7 cellular contexts compared by ENCODE assay signal in the genomic region with DNA sequence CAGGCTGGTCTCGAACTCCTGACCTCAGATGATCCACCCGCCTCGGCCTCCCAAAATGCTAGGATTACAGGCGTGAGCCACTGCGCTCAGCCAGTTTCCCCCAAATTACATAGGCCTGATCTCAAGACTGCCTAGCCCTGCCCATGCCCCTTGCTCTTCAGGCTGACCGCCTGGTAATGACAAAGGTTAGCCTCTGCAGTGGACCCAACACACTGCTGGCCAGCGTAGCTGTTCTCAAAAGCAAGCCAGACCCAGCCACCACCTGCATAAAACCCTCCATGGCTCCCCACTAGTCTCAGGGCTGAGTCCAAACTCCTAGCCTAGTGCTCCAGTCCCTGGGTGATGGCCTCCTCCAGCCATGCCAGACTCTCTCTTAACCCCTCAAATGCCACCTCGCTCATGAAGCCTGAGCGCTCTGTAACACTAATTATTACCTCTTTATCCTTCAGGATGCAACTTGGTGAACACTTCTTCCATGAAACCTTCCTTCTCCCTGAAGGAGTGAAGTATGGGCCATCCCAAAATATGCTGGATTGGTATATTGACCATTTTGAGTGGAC. TPM values are rescaled to one million over a fixed set of nuclear protein-coding genes. Genes with fewer than 3 reads are reported as not detected.
DNase-seq lines count a peak whose midpoint lies in the region; ATAC-seq, FAIRE-seq and TF ChIP-seq lines count a peak whose summit lies in the region.

No MANE protein-coding gene starts in this region.

- no peaks in the 10 kb centered on the region for H3K79me2 ChIP-seq in fibroblast of lung (ENCODE audit: control insufficient read depth, insufficient read depth, low read length)

- ATAC-seq in activated B cell treated with CpG ODN at 0.5 μM for 24 hours (ENCODE audit: low read depth) (no peak), HG02852 (IDR thresholded peaks at IDR 0.05; ENCODE audit: unreplicated experiment) (no peak)

- no peaks in the 10 kb centered on the region for H3K9me3 ChIP-seq in HEK293 (ENCODE audit: control insufficient read depth, insufficient read depth, low read depth, low read length)
- H3K9me3 ChIP-seq in fibroblast of lung (ENCODE audit: control insufficient read depth, insufficient read depth, low read depth, low read length) = no peaks in the 10 kb centered on the region
- H3K9me3 ChIP-seq in small intestine (ENCODE audit: control insufficient read depth, low read depth) = no peaks in the 10 kb centered on the region

- no peak for FAIRE-seq in small intestine (lab: Jason Lieb, UNC)

- H3K27ac Mint-ChIP-seq in activated B cell treated with CpG ODN at 0.5 μM for 24 hours = peak overlapping the region; percentile 87

- H3K27me3 ChIP-seq in fibroblast of lung (ENCODE audit: control insufficient read depth, insufficient read depth, low read length) = no peaks in the 10 kb centered on the region
- no peaks in the 10 kb centered on the region for H3K27me3 ChIP-seq in small intestine (ENCODE audit: control insufficient read depth in 2 of 2, insufficient read depth in 2 of 2, low read length in 2 of 2)

- 81 to 94% (median 82%) methylated on average over 6 to 9 of the region's 9 CpGs for WGBS in small intestine, 3 donors

- intact Hi-C loops in activated B cell treated with CpG ODN at 0.5 μM for 24 hours (cut with micrococcal nuclease) = loop anchor here (2.0 to 10.0 kb wide), 4 partner anchors 76 to 1290 kb away; a partner anchor contains a TSS

- peak overlapping the region; percentile 72 for H3K4me3 Mint-ChIP-seq in activated B cell treated with CpG ODN at 0.5 μM for 24 hours

- no peak overlapping the region for H3K9ac ChIP-seq in fibroblast of lung (ENCODE audit: insufficient read depth, low read length)

- H3K9me3 Mint-ChIP-seq in activated B cell treated with CpG ODN at 0.5 μM for 24 hours = no peaks in the 10 kb centered on the region

- H3K36me3 Mint-ChIP-seq in activated B cell treated with CpG ODN at 0.5 μM for 24 hours (ENCODE audit: low read depth) = no peaks in the 10 kb centered on the region

- CTCF ChIA-PET in HEK293 (lab: Yijun Ruan, JAX) = interaction anchor here (0.6 to 6.0 kb wide), 6 partner anchors 11 to 241 kb away, joined by 3 to 56 read pairs (median 4); no protein-coding TSS in a partner anchor
- CTCF ChIA-PET in activated B cell treated with CpG ODN at 0.5 μM for 24 hours (lab: Charles Lee) = interaction anchor here (2.5 kb wide), 1 partner anchor 14 kb away, joined by 6 read pairs; no protein-coding TSS in a partner anchor

- H3K27ac ChIP-seq in HEK293 (ENCODE audit: extremely low read depth, low read depth, low read length) (no peak overlapping the region), fibroblast of lung (ENCODE audit: insufficient read depth, low read length) (peak overlapping the region; percentile 69), small intestine (ENCODE audit: low read depth in 1 of 2, low read length in 1 of 2) (peak overlapping the region; percentile 58 to 87)

- H2AFZ ChIP-seq in fibroblast of lung (ENCODE audit: low read length) = no peak overlapping the region

- peaks cover 71% of the 10 kb centered on the region for H3K4me1 Mint-ChIP-seq in activated B cell treated with CpG ODN at 0.5 μM for 24 hours

- no peak for TF ChIP-seq CTCF in HEK293 (tag by site-specific recombination; IDR thresholded peaks at IDR 0.05)
- TF ChIP-seq CTCF in activated B cell treated with CpG ODN at 0.5 μM for 24 hours (IDR thresholded peaks at IDR 0.05) = no peak
- no peak for TF ChIP-seq CTCF in fibroblast of lung (conservative IDR thresholded peaks at IDR 0.05 in 1 of 2, IDR thresholded peaks at IDR 0.05 in 1 of 2; ENCODE audit: low read depth in 1 of 2, low read length in 2 of 2)

- H3K4me1 ChIP-seq in HEK293 (ENCODE audit: control insufficient read depth, insufficient read depth, low read length) (peaks cover 5% of the 10 kb centered on the region; the same call in 1 of the 2 replicates), fibroblast of lung (ENCODE audit: control insufficient read depth, extremely low read depth, insufficient read depth, low read length) (peaks cover 4% of the 10 kb centered on the region), small intestine (ENCODE audit: control insufficient read depth in 2 of 2, insufficient read depth in 1 of 2, low read depth in 1 of 2, low read length in 1 of 2) (peaks cover 3 to 4% of the 10 kb centered on the region in 2 donors)

- no peak overlapping the region for H3K4me2 ChIP-seq in fibroblast of lung (ENCODE audit: extremely low read depth, insufficient read depth, low read length)

- POLR2A ChIA-PET in HEK293 (lab: Yijun Ruan, JAX) = no interaction called here
- POLR2A ChIA-PET in activated B cell treated with CpG ODN at 0.5 μM for 24 hours (lab: Charles Lee) = interaction anchor here (0.7 to 1.4 kb wide), 3 partner anchors 8 to 139 kb away, joined by 3 to 6 read pairs (median 3); no protein-coding TSS in a partner anchor

- H3K27me3 Mint-ChIP-seq in activated B cell treated with CpG ODN at 0.5 μM for 24 hours = no peaks in the 10 kb centered on the region

- H3K36me3 ChIP-seq in HEK293 (ENCODE audit: control insufficient read depth in 2 of 2, insufficient read depth in 1 of 2, low read length in 2 of 2) (peaks cover 0 to 12% of the 10 kb centered on the region in 2 experiments; a peak in 1 of 3 replicates), fibroblast of lung (ENCODE audit: control insufficient read depth, insufficient read depth, low read length) (no peaks in the 10 kb centered on the region), small intestine (ENCODE audit: control insufficient read depth in 2 of 2, insufficient read depth in 2 of 2, low read length in 2 of 2) (no peaks in the 10 kb centered on the region)

- H4K20me1 ChIP-seq in fibroblast of lung (ENCODE audit: control insufficient read depth, extremely low read depth, insufficient read depth, low read length) = no peaks in the 10 kb centered on the region

- DNase-seq in activated B cell treated with CpG ODN at 0.5 μM for 24 hours (no peak), fibroblast of lung (ENCODE audit: low read depth in 2 of 2) (no peak), small intestine (no peak), SW 1271 (lab: John Stamatoyannopoulos, UW) (no peak), AML-193 (lab: John Stamatoyannopoulos, UW) (no peak)

- no peak overlapping the region for H3K4me3 ChIP-seq in HEK293 (ENCODE audit: low read depth, low read length)
- H3K4me3 ChIP-seq in fibroblast of lung (replicated peaks in 1 of 4; ENCODE audit: control extremely low read depth in 1 of 4, insufficient read depth in 1 of 4, low read depth in 3 of 4, low read length in 4 of 4) = no peak overlapping the region
- H3K4me3 ChIP-seq in small intestine (ENCODE audit: low read depth in 1 of 2, low read length in 2 of 2) = peak overlapping the region in 1 of 2 donors; percentile 9

TF ChIP-seq in HEK293, 187 proteins besides CTCF, POLR2A, EP300 and RAD21:
- 0 out of 2 replicates have a peak, but pooled peaks have one; percentile 20 for TF ChIP-seq ZNF76 (tag by site-specific recombination; IDR thresholded peaks at IDR 0.05; ENCODE audit: borderline replicate concordance, low read depth)
- TF ChIP-seq ZNF416 (tag by site-specific recombination; IDR thresholded peaks at IDR 0.05) = no peak
- peak; percentile 63 for TF ChIP-seq ZNF16 (tag by site-specific recombination; IDR thresholded peaks at IDR 0.05; ENCODE audit: low read depth)
- TF ChIP-seq, protein P1, sequence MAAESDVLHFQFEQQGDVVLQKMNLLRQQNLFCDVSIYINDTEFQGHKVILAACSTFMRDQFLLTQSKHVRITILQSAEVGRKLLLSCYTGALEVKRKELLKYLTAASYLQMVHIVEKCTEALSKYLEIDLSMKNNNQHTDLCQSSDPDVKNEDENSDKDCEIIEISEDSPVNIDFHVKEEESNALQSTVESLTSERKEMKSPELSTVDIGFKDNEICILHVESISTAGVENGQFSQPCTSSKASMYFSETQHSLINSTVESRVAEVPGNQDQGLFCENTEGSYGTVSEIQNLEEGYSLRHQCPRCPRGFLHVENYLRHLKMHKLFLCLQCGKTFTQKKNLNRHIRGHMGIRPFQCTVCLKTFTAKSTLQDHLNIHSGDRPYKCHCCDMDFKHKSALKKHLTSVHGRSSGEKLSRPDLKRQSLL (tag by site-specific recombination; IDR thresholded peaks at IDR 0.05) = no peak

RNA-seq across cellular contexts. Expression of a gene that starts 0.8 kb away (rescaled TPM):
- total RNA-seq in activated B cell treated with CpG ODN at 0.5 μM for 24 hours = not detected in 2 replicates
- total RNA-seq in fibroblast of lung = 0.17 TPM in 1 of 2 replicates, not detected in the other
- 0.17 TPM in 1 of 2 replicates, not detected in the other for polyA plus RNA-seq in fibroblast of lung
- polyA plus RNA-seq in fibroblast of lung (2012) = not detected in 2 replicates
- not detected in 2 replicates for polyA minus RNA-seq in fibroblast of lung (ENCODE audit: low replicate concordance)
- under 1 TPM in 1 of 3 donors, not detected in 2; 0.13 TPM for polyA plus RNA-seq in small intestine

RNA-seq across cellular contexts. Expression of a gene that starts 2.7 kb away (rescaled TPM):
- total RNA-seq in activated B cell treated with CpG ODN at 0.5 μM for 24 hours = 1.7 and 2.1 TPM in 2 replicates
- total RNA-seq in fibroblast of lung = 1.5 and 2.5 TPM in 2 replicates
- polyA plus RNA-seq in fibroblast of lung = 3.7 and 4.6 TPM in 2 replicates
- 3.5 and 3.9 TPM in 2 replicates for polyA plus RNA-seq in fibroblast of lung (2012)
- polyA minus RNA-seq in fibroblast of lung (ENCODE audit: low replicate concordance) = 4.0 and 13.4 TPM in 2 replicates
- under 1 TPM in 2 of 3 donors, not detected in 1; 0.27 to 0.92 TPM for polyA plus RNA-seq in small intestine

RNA-seq across cellular contexts. Expression of a gene that starts 37.7 kb away (rescaled TPM):
- total RNA-seq in activated B cell treated with CpG ODN at 0.5 μM for 24 hours (20.9 and 23.8 TPM in 2 replicates), fibroblast of lung (33.4 and 66.6 TPM in 2 replicates)
- polyA plus RNA-seq in fibroblast of lung (15.7 and 42.7 TPM in 2 replicates), small intestine (10 to 100 TPM in 2 of 3 donors, 1 to 10 TPM in 1; 8.9 to 27.9 (median 13.9) TPM)
- 21.1 and 61.8 TPM in 2 replicates for polyA plus RNA-seq in fibroblast of lung (2012)
- 157 and 274 TPM in 2 replicates for polyA minus RNA-seq in fibroblast of lung (ENCODE audit: low replicate concordance)
